1 cellular context compared by ENCODE assay signal in the genomic region with DNA sequence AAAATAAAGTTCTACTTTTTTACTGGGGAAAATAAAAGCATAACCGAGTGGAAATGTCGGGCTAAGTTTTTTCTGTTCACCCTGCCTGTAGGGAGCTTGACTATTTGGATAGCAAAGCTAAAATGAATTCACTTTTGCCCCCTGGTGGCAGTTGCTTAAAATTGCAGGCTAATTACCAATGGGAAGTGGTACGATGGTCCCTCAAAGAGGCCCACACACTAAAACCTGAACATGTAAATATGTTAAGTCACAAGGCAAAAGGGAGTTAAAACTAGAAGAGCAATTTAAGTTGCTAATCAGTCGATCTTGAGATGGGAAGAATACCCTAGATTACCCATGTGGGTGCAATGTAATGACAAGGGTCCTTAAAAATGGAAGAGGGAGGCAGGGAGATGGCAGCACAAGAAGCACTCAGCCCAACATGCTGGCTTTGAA.
TF ChIP-seq lines count a peak whose summit lies in the region.

No MANE protein-coding gene starts in this region.

TF ChIP-seq in K562, 482 proteins besides CTCF, POLR2A, EP300 and RAD21:
- TF ChIP-seq SPI1 (IDR thresholded peaks at IDR 0.05; ENCODE audit: borderline replicate concordance, low read depth, low read length), result 0 out of 2 replicates have a peak, but pooled peaks have one; percentile 30
- no peak for TF ChIP-seq TARDBP (IDR thresholded peaks at IDR 0.05)
- 0 out of 2 replicates have a peak, but pooled peaks have one; percentile 20 for TF ChIP-seq SMC3 (conservative IDR thresholded peaks at IDR 0.05; ENCODE audit: insufficient read depth, low read depth, low read length)
